ENCODE assay signal across 10 cellular contexts in the genomic region with DNA sequence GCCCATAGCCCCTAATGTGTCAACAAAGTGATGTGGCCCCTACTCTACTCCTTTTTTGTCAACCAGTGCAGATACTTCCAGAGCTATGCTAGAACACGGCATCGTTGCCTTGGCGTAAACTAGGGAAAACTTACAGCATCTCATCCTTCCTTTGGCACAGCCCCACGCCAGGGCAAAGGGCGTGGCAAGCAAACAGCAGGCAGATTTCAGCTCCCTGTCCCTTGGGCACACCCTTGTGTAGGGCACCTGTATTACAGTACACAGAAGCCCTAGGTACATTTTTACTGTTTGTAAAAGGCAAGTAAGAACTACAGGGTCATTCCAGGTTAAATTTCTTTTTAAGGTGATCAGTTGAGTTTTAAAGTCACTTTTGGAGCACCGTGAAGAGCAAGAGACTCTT. TPM values are rescaled to one million over a fixed set of nuclear protein-coding genes. Genes with fewer than 3 reads are reported as not detected.
A peak's percentile ranks its signal among the peaks of the same experiment; 100 is the strongest.
DNase-seq lines count a peak whose midpoint lies in the region; TF ChIP-seq lines count a peak whose summit lies in the region.
"Had no signal": no experiment of that assay in that cellular context is flagged by ENCODE, and none has a peak within 500 bp of the region (broad histone marks: within the 10 kb centered on the region; RNA-seq: fewer than 3 reads in every experiment).

No MANE protein-coding gene starts in this region.

- no peak overlapping the region for H3K4me3 Mint-ChIP-seq in endodermal cell
- H3K4me3 Mint-ChIP-seq: stimulated activated naive CD8-positive, alpha-beta T cell treated with anti-CD3 and anti-CD28 coated beads, Interleukin-15, Interleukin-2, amounts not matched to agents 100 ng/mL and 50 ng/mL, for 24 hours had no signal

- H3K36me3 ChIP-seq in H7 (replicated peaks; ENCODE audit: control insufficient read depth, insufficient read depth, low read length) (no peaks in the 10 kb centered on the region), endodermal cell (ENCODE audit: control insufficient read depth, insufficient read depth, low read length) (no peaks in the 10 kb centered on the region)

- peaks cover 10% of the 10 kb centered on the region for H3K4me1 ChIP-seq in endodermal cell (ENCODE audit: control insufficient read depth, insufficient read depth, low read length)

- H3K36me3 Mint-ChIP-seq in endodermal cell (ENCODE audit: low read depth): no peaks in the 10 kb centered on the region

- H3K27ac ChIP-seq in endodermal cell (ENCODE audit: low read depth, low read length): peak overlapping the region; percentile 89
- H3K27ac ChIP-seq in coronary artery: no peak overlapping the region
- H3K27ac ChIP-seq: skin epidermis had no signal

- peaks cover 12% of the 10 kb centered on the region for H3K4me1 Mint-ChIP-seq in endodermal cell

- DNase-seq in H7 (peak; percentile 21), NCI-H69 (lab: John Stamatoyannopoulos, UW) (peak; percentile 35), endodermal cell (peak; percentile 74), retinal pigment epithelial cell (ENCODE audit: low read depth) (no peak), coronary artery (ENCODE audit: low spot score) (no peak), NCI-H1092 (lab: John Stamatoyannopoulos, UW) (no peak)
- no peak for DNase-seq in activated CD8-positive, alpha-beta memory T cell treated with anti-CD3 and anti-CD28 coated beads, Interleukin-2, amount 50 U/mL, for 4 hours
- DNase-seq: dermis blood vessel endothelial cell had no signal

- H3K27ac Mint-ChIP-seq in endodermal cell: no peak overlapping the region
- H3K27ac Mint-ChIP-seq: stimulated activated naive CD8-positive, alpha-beta T cell treated with anti-CD3 and anti-CD28 coated beads, Interleukin-15, Interleukin-2, amounts not matched to agents 100 ng/mL and 50 ng/mL, for 24 hours had no signal

- H3K27me3 ChIP-seq in H7 (ENCODE audit: control insufficient read depth, insufficient read depth, low read length) (no peaks in the 10 kb centered on the region), endodermal cell (ENCODE audit: control insufficient read depth, insufficient read depth, low read length, poor library complexity, severe bottlenecking) (no peaks in the 10 kb centered on the region)

- H3K9me3 Mint-ChIP-seq in endodermal cell: no peaks in the 10 kb centered on the region
- H3K9me3 Mint-ChIP-seq: stimulated activated naive CD8-positive, alpha-beta T cell treated with anti-CD3 and anti-CD28 coated beads, Interleukin-15, Interleukin-2, amounts not matched to agents 100 ng/mL and 50 ng/mL, for 24 hours had no signal

- H3K4me3 ChIP-seq in H7 (ENCODE audit: insufficient read depth, low read depth, low read length): no peak overlapping the region
- no peak overlapping the region for H3K4me3 ChIP-seq in endodermal cell (ENCODE audit: low read length)
- H3K4me3 ChIP-seq in retinal pigment epithelial cell (ENCODE audit: low read length): no peak overlapping the region
- no peak overlapping the region for H3K4me3 ChIP-seq in coronary artery
- H3K4me3 ChIP-seq: skin epidermis had no signal

- no peaks in the 10 kb centered on the region for H3K27me3 Mint-ChIP-seq in endodermal cell (ENCODE audit: insufficient read depth)
- H3K27me3 Mint-ChIP-seq: stimulated activated naive CD8-positive, alpha-beta T cell treated with anti-CD3 and anti-CD28 coated beads, Interleukin-15, Interleukin-2, amounts not matched to agents 100 ng/mL and 50 ng/mL, for 24 hours had no signal

- peak; percentile 69 for TF ChIP-seq CTCF in endodermal cell (conservative IDR thresholded peaks at IDR 0.05)
- TF ChIP-seq CTCF in retinal pigment epithelial cell (conservative IDR thresholded peaks at IDR 0.05; ENCODE audit: low read depth, low read length): peak; percentile 48
- no peak for TF ChIP-seq CTCF in coronary artery (IDR thresholded peaks at IDR 0.05)

- no peaks in the 10 kb centered on the region for H3K9me3 ChIP-seq in endodermal cell (ENCODE audit: control insufficient read depth, low read length)

- WGBS in endodermal cell (ENCODE audit: insufficient coverage in 1 of 2, insufficient read length in 1 of 2), 2 experiments: 92 to 100% methylated on average over 1 to 6 of the region's 6 CpGs

- H3K9ac ChIP-seq in endodermal cell (ENCODE audit: extremely low read depth, low read length, poor library complexity, severe bottlenecking): no peak overlapping the region

RNA-seq across cellular contexts. Expression of gene PRDX6, which starts 29.3 kb away (rescaled TPM):
- 320 and 326 TPM in 2 replicates for total RNA-seq in H7 (2014; rRNA removed; shearing (Covaris generic))
- 100 to 1,000 TPM; 483 to 623 TPM for total RNA-seq in endodermal cell
- 313 TPM for polyA plus RNA-seq in endodermal cell (2013, experiment 1 of 2)
- 304 TPM for polyA plus RNA-seq in endodermal cell (2013, experiment 2 of 2)

Comparison
In these comparisons a context has a peak if more than half of its experiments do, and no peak if none do; other contexts are left out.
1. DNase-seq: peak in H7 (single experiment), NCI-H69 (single experiment) and endodermal cell (single experiment); none in retinal pigment epithelial cell (single experiment), coronary artery (single experiment), NCI-H1092 (single experiment) and activated CD8-positive, alpha-beta memory T cell treated with anti-CD3 and anti-CD28 coated beads, Interleukin-2, amount 50 U/mL, for 4 hours (single experiment).